ENCODE assay signal across 8 cellular contexts in the genomic region with DNA sequence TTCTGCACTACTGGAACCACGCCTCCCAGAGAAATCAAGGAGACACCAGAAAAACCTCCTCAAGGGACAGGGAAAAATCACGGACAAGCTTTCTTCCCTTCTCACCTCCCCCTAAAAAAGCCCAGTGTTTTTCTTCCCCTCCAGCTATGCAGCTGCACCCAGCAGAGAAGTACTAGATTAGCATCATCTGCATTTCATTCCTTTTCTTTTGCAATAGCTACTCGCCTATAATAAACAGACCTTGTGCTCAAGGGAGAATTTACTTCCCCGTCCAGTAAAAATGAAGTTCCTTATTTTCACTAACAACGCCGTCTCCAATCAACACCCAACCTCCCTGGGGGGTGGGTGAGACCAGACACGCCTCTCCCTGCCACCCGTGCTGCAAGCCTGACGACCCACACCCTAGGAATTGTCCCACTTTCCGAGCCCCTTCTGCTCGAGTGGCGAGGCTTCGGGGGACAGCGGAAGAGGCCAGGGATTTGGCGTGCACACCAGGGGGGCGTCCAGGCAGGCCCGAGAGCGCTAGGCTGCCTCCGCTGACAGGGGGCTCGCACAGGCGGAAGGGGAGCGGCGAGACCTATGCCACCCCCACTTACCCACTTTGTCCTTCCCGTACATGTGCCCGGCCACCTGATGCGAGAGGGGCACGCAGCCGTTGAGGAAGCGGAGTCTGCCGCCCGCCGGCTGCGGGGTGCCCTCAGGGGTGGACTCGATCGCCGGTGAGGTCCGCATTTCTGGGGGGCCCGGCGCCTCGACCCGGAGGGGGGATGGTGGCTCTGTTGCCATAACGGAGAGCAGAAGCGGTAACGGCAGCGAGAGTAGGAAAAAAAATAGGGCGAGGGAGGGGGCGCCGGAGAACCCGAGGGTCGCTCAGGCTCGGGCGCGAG. TPM values are rescaled to one million over a fixed set of nuclear protein-coding genes. Genes with fewer than 3 reads are reported as not detected.
A peak's percentile ranks its signal among the peaks of the same experiment; 100 is the strongest.
DNase-seq lines count a peak whose midpoint lies in the region; ATAC-seq and TF ChIP-seq lines count a peak whose summit lies in the region.

No MANE protein-coding gene starts in this region.

- dilution Hi-C loops in mammary epithelial cell (cut with HindIII; ENCODE audit: low sequenced_read_pairs), result loop anchor here (5.0 kb wide), 1 partner anchor 90 kb away; no protein-coding TSS in a partner anchor

- H3K36me3 ChIP-seq in BE2C (no peaks in the 10 kb centered on the region), mammary epithelial cell (ENCODE audit: insufficient read depth, low read length) (no peaks in the 10 kb centered on the region), sigmoid colon (no peaks in the 10 kb centered on the region)

- H3K9me3 ChIP-seq in BE2C, result no peaks in the 10 kb centered on the region
- no peaks in the 10 kb centered on the region for H3K9me3 ChIP-seq in mammary epithelial cell (replicated peaks; ENCODE audit: insufficient read depth, low read length)
- H3K9me3 ChIP-seq in iPS-18c (ENCODE audit: control insufficient read depth, insufficient read depth, low read length), result no peaks in the 10 kb centered on the region
- H3K9me3 ChIP-seq in sigmoid colon, result no peaks in the 10 kb centered on the region

- no peak for TF ChIP-seq EP300 in sigmoid colon (IDR thresholded peaks at IDR 0.05)

- intact Hi-C loops in mammary epithelial cell (cut with micrococcal nuclease), result loop anchor here (5.0 kb wide), 2 partner anchors 40 to 570 kb away; no protein-coding TSS in a partner anchor
- intact Hi-C loops in sigmoid colon (cut with DNase I), result loop anchor here (10.0 kb wide), 1 partner anchor 118 kb away; the partner anchor contains the start of gene TFAM

- H3K4me3 ChIP-seq in BE2C (ENCODE audit: low read depth, low read length) (peak overlapping the region; percentile 83), mammary epithelial cell (replicated peaks in 1 of 3; ENCODE audit: insufficient read depth in 1 of 3, low read depth in 2 of 3, low read length in 3 of 3) (peak overlapping the region; percentile 60 to 97 (median 89)), iPS-18c (ENCODE audit: insufficient read depth, low read depth, low read length) (peak overlapping the region; percentile 74), sigmoid colon (peak overlapping the region; percentile 71 to 85 (median 82))

- DNase-seq in BE2C (peak; percentile 27), HuH-7.5 (ENCODE audit: low spot score) (peak; percentile 32), T-helper 9 cell (peak; percentile 21), mammary epithelial cell (peak; percentile 62), sigmoid colon (peak; percentile 85), HuH-7 (ENCODE audit: low spot score) (no peak)

- H3K4me2 ChIP-seq in mammary epithelial cell (ENCODE audit: insufficient read depth, low read depth, low read length), result peak overlapping the region; percentile 96

- peak; percentile 3 for ATAC-seq in GM19397 (IDR thresholded peaks at IDR 0.05; ENCODE audit: unreplicated experiment)

- H3K4me1 ChIP-seq in BE2C, result no peaks in the 10 kb centered on the region
- H3K4me1 ChIP-seq in mammary epithelial cell (ENCODE audit: insufficient read depth, low read length), result peaks cover 8% of the 10 kb centered on the region
- peaks cover 0 to 30% (median 22%) of the 10 kb centered on the region in 4 donors for H3K4me1 ChIP-seq in sigmoid colon

- no peaks in the 10 kb centered on the region for H4K20me1 ChIP-seq in mammary epithelial cell (ENCODE audit: insufficient read depth, low read length)

- H2AFZ ChIP-seq in mammary epithelial cell (ENCODE audit: low read depth, low read length), result peak overlapping the region; percentile 100

- peaks cover 69% of the 10 kb centered on the region for H3K79me2 ChIP-seq in mammary epithelial cell (ENCODE audit: insufficient read depth, low read length)

- H3K27ac ChIP-seq in mammary epithelial cell (ENCODE audit: insufficient read depth, low read depth, low read length), result peak overlapping the region; percentile 93
- H3K27ac ChIP-seq in sigmoid colon, result peak overlapping the region; percentile 96 to 99 (median 98)

- H3K27me3 ChIP-seq in BE2C, result no peaks in the 10 kb centered on the region
- no peaks in the 10 kb centered on the region for H3K27me3 ChIP-seq in mammary epithelial cell (ENCODE audit: insufficient read depth, low read length)
- no peaks in the 10 kb centered on the region for H3K27me3 ChIP-seq in sigmoid colon

- BruUV-seq in mammary epithelial cell (replicated peaks; lab: Mats Ljungman, UMichigan), result no TSS peak

- 8% methylated on average over 11 of the region's 53 CpGs for WGBS in mammary epithelial cell (ENCODE audit: low coverage, missing lambda C conversion rate)
- WGBS in sigmoid colon, 2 donors, result 0 to 1% methylated on average over 53 of the region's 53 CpGs

- CTCF ChIA-PET in mammary epithelial cell (lab: Charles Lee; ENCODE audit: low non-redundant PET), result no interaction called here

- TF ChIP-seq POLR2A in sigmoid colon (IDR thresholded peaks at IDR 0.05), result no peak

- H3K9ac ChIP-seq in mammary epithelial cell (ENCODE audit: insufficient read depth, low read length), result peak overlapping the region; percentile 85

- TF ChIP-seq CTCF in BE2C (IDR thresholded peaks at IDR 0.05; ENCODE audit: low read depth, low read length) (no peak), mammary epithelial cell (conservative IDR thresholded peaks at IDR 0.05 in 1 of 2, IDR thresholded peaks at IDR 0.05 in 1 of 2; ENCODE audit: extremely low read depth in 1 of 2, insufficient read depth in 1 of 2, low read depth in 1 of 2, low read length in 2 of 2) (no peak), sigmoid colon (IDR thresholded peaks at IDR 0.05) (no peak)

- in situ Hi-C loops in mammary epithelial cell (cut with MboI; ENCODE audit: low sequenced_read_pairs in 2 of 2), result no loop called here

RNA-seq across cellular contexts. Expression of gene IPMK, which starts 0.6 kb away (rescaled TPM):
- polyA plus RNA-seq in BE2C (2012; ENCODE audit: insufficient read depth, insufficient read length, low read depth), result 3.4 TPM
- total RNA-seq in mammary epithelial cell (1 to 10 TPM; 5.0 to 8.7 TPM), sigmoid colon (1 to 10 TPM; 4.6 to 5.6 (median 5.2) TPM)
- polyA plus RNA-seq in mammary epithelial cell (1.5 TPM), sigmoid colon (1 to 10 TPM; 5.5 to 9.0 (median 6.6) TPM)
- polyA minus RNA-seq in mammary epithelial cell, result 3.2 TPM

RNA-seq across cellular contexts. Expression of gene CISD1, which starts 1.9 kb away (rescaled TPM):
- 80.3 TPM for polyA plus RNA-seq in BE2C (2012; ENCODE audit: insufficient read depth, insufficient read length, low read depth)
- 10 to 100 TPM; 21.0 to 39.6 TPM for total RNA-seq in mammary epithelial cell
- 37.5 TPM for polyA plus RNA-seq in mammary epithelial cell
- 5.3 TPM for polyA minus RNA-seq in mammary epithelial cell
- 10 to 100 TPM; 22.1 to 34.9 (median 25.9) TPM for total RNA-seq in sigmoid colon
- polyA plus RNA-seq in sigmoid colon, result 10 to 100 TPM; 31.2 to 56.6 (median 41.9) TPM
